ENCODE assay signal across 8 cellular contexts in genomic region chr15:73964736-73965093, GRCh38. TPM values are rescaled to one million over a fixed set of nuclear protein-coding genes. Genes with fewer than 3 reads are reported as not detected.
DNase-seq lines count a peak whose midpoint lies in the region; ATAC-seq and TF ChIP-seq lines count a peak whose summit lies in the region.

No MANE protein-coding gene starts in this region.

- no peaks in the 10 kb centered on the region for H3K36me3 ChIP-seq in A673 (ENCODE audit: insufficient read depth, low read length, poor library complexity, severe bottlenecking)
- no peaks in the 10 kb centered on the region for H3K36me3 ChIP-seq in Peyer's patch
- no peaks in the 10 kb centered on the region for H3K36me3 ChIP-seq in fibroblast of lung (ENCODE audit: control insufficient read depth, insufficient read depth, low read length)

- H3K4me3 ChIP-seq in A673 (ENCODE audit: low read depth, low read length, poor library complexity, severe bottlenecking) (no peak overlapping the region), Peyer's patch (peak overlapping the region; percentile 9 to 30 (median 14)), fibroblast of lung (replicated peaks in 1 of 4; ENCODE audit: control extremely low read depth in 1 of 4, insufficient read depth in 1 of 4, low read depth in 3 of 4, low read length in 4 of 4) (peak overlapping the region in 1 of 4 experiments; percentile 7)

- no peaks in the 10 kb centered on the region for H3K79me2 ChIP-seq in fibroblast of lung (ENCODE audit: control insufficient read depth, insufficient read depth, low read length)

- no peak for TF ChIP-seq POLR2A in Peyer's patch (IDR thresholded peaks at IDR 0.05)

- no peaks in the 10 kb centered on the region for H4K20me1 ChIP-seq in fibroblast of lung (ENCODE audit: control insufficient read depth, extremely low read depth, insufficient read depth, low read length)

- H3K27me3 ChIP-seq in A673 (replicated peaks; ENCODE audit: insufficient read depth, low read depth, low read length, poor library complexity) (no peaks in the 10 kb centered on the region), Peyer's patch (no peaks in the 10 kb centered on the region), fibroblast of lung (ENCODE audit: control insufficient read depth, insufficient read depth, low read length) (no peaks in the 10 kb centered on the region)

- no peaks in the 10 kb centered on the region for H3K27me3 Mint-ChIP-seq in activated T-cell treated with anti-CD3 and anti-CD28 coated beads, Interleukin-2, amount 50 U/mL, for 24 hours
- peaks cover 0 to 6% of the 10 kb centered on the region in 2 donors for H3K27me3 Mint-ChIP-seq in natural killer cell treated with Interleukin-12 subunit alpha and Interleukin-12 subunit beta and Interleukin-15 and Interleukin-18, amount 100 ng/mL, for 72 hours
- H3K27me3 Mint-ChIP-seq in stimulated activated naive CD8-positive, alpha-beta T cell treated with anti-CD3 and anti-CD28 coated beads, Interleukin-15, Interleukin-2, amounts not matched to agents 100 ng/mL and 50 ng/mL, for 24 hours: no peaks in the 10 kb centered on the region

- H3K9me3 ChIP-seq in A673 (ENCODE audit: low read depth, low read length, poor library complexity, severe bottlenecking): no peaks in the 10 kb centered on the region
- H3K9me3 ChIP-seq in Peyer's patch: no peaks in the 10 kb centered on the region
- no peaks in the 10 kb centered on the region for H3K9me3 ChIP-seq in fibroblast of lung (ENCODE audit: control insufficient read depth, insufficient read depth, low read depth, low read length)

- ATAC-seq in GM18519 (IDR thresholded peaks at IDR 0.05; ENCODE audit: low FRiP score, unreplicated experiment): peak; percentile 47
- ATAC-seq in natural killer cell treated with Interleukin-12 subunit alpha and Interleukin-12 subunit beta and Interleukin-15 and Interleukin-18, amount 100 ng/mL, for 72 hours: peak; percentile 88 to 91

- no peak overlapping the region for H3K27ac ChIP-seq in A673 (ENCODE audit: low read depth, low read length, poor library complexity, severe bottlenecking)
- peak overlapping the region in 3 of 4 donors; percentile 18 to 67 (median 23) for H3K27ac ChIP-seq in Peyer's patch
- peak overlapping the region; percentile 32 for H3K27ac ChIP-seq in fibroblast of lung (ENCODE audit: insufficient read depth, low read length)

- peak overlapping the region; percentile 86 for H3K27ac Mint-ChIP-seq in activated T-cell treated with anti-CD3 and anti-CD28 coated beads, Interleukin-2, amount 50 U/mL, for 24 hours
- peak overlapping the region in 1 of 2 donors; percentile 65 for H3K27ac Mint-ChIP-seq in natural killer cell treated with Interleukin-12 subunit alpha and Interleukin-12 subunit beta and Interleukin-15 and Interleukin-18, amount 100 ng/mL, for 72 hours
- H3K27ac Mint-ChIP-seq in stimulated activated naive CD8-positive, alpha-beta T cell treated with anti-CD3 and anti-CD28 coated beads, Interleukin-15, Interleukin-2, amounts not matched to agents 100 ng/mL and 50 ng/mL, for 24 hours: peak overlapping the region; percentile 79

- BruUV-seq in A673 (replicated peaks; lab: Mats Ljungman, UMichigan): no TSS peak

- POLR2A ChIA-PET in A673 (lab: Charles Lee; ENCODE audit: low non-redundant PET): interaction anchor here (0.7 kb wide), 1 partner anchor 30 kb away, joined by 8 read pairs; no protein-coding TSS in a partner anchor

- peaks cover 31% of the 10 kb centered on the region for H3K4me1 Mint-ChIP-seq in activated T-cell treated with anti-CD3 and anti-CD28 coated beads, Interleukin-2, amount 50 U/mL, for 24 hours (ENCODE audit: low read depth)
- peaks cover 20 to 25% of the 10 kb centered on the region in 2 donors for H3K4me1 Mint-ChIP-seq in natural killer cell treated with Interleukin-12 subunit alpha and Interleukin-12 subunit beta and Interleukin-15 and Interleukin-18, amount 100 ng/mL, for 72 hours (ENCODE audit: low read depth in 2 of 2)
- H3K4me1 Mint-ChIP-seq in stimulated activated naive CD8-positive, alpha-beta T cell treated with anti-CD3 and anti-CD28 coated beads, Interleukin-15, Interleukin-2, amounts not matched to agents 100 ng/mL and 50 ng/mL, for 24 hours (ENCODE audit: low read depth): peaks cover 30% of the 10 kb centered on the region

- H3K4me1 ChIP-seq in A673 (ENCODE audit: insufficient read depth, low read length, poor library complexity, severe bottlenecking): peaks cover 16% of the 10 kb centered on the region
- H3K4me1 ChIP-seq in Peyer's patch: peaks cover 0 to 20% (median 11%) of the 10 kb centered on the region in 4 donors
- peaks cover 8% of the 10 kb centered on the region for H3K4me1 ChIP-seq in fibroblast of lung (ENCODE audit: control insufficient read depth, extremely low read depth, insufficient read depth, low read length)

- TF ChIP-seq CTCF in A673 (conservative IDR thresholded peaks at IDR 0.05; ENCODE audit: low read depth, low read length) (peak; percentile 97), Peyer's patch (IDR thresholded peaks at IDR 0.05) (peak; percentile 83 to 97 (median 88)), fibroblast of lung (conservative IDR thresholded peaks at IDR 0.05 in 1 of 2, IDR thresholded peaks at IDR 0.05 in 1 of 2; ENCODE audit: low read depth in 1 of 2, low read length in 2 of 2) (peak; percentile 92 to 99)

- peak; percentile 87 for DNase-seq in A673 (ENCODE audit: low spot score)
- peak; percentile 93 for DNase-seq in HuH-7 (ENCODE audit: low spot score)
- DNase-seq in Peyer's patch: peak; percentile 87 to 95 (median 93)
- DNase-seq in activated T-cell treated with anti-CD3 and anti-CD28 coated beads, Interleukin-2, amount 50 U/mL, for 24 hours: peak; percentile 91
- DNase-seq in fibroblast of lung (ENCODE audit: low read depth in 2 of 2): peak; percentile 60 to 74
- peak; percentile 86 for DNase-seq in natural killer cell treated with Interleukin-12 subunit alpha and Interleukin-12 subunit beta and Interleukin-15 and Interleukin-18, amount 100 ng/mL, for 72 hours (ENCODE audit: low spot score)

- intact Hi-C loops in A673 (cut with micrococcal nuclease; ENCODE audit: unreplicated experiment): loop anchor here (1.0 kb wide), 1 partner anchor 67 kb away; no protein-coding TSS in a partner anchor

- peak overlapping the region; percentile 44 for H3K4me2 ChIP-seq in fibroblast of lung (ENCODE audit: extremely low read depth, insufficient read depth, low read length)

- H3K36me3 Mint-ChIP-seq in activated T-cell treated with anti-CD3 and anti-CD28 coated beads, Interleukin-2, amount 50 U/mL, for 24 hours (ENCODE audit: low read depth): no peaks in the 10 kb centered on the region
- no peaks in the 10 kb centered on the region for H3K36me3 Mint-ChIP-seq in natural killer cell treated with Interleukin-12 subunit alpha and Interleukin-12 subunit beta and Interleukin-15 and Interleukin-18, amount 100 ng/mL, for 72 hours
- H3K36me3 Mint-ChIP-seq in stimulated activated naive CD8-positive, alpha-beta T cell treated with anti-CD3 and anti-CD28 coated beads, Interleukin-15, Interleukin-2, amounts not matched to agents 100 ng/mL and 50 ng/mL, for 24 hours (ENCODE audit: low read depth): no peaks in the 10 kb centered on the region

- peak overlapping the region; percentile 7 for H3K9ac ChIP-seq in fibroblast of lung (ENCODE audit: insufficient read depth, low read length)

- H3K4me3 Mint-ChIP-seq in activated T-cell treated with anti-CD3 and anti-CD28 coated beads, Interleukin-2, amount 50 U/mL, for 24 hours: peak overlapping the region; percentile 73
- H3K4me3 Mint-ChIP-seq in natural killer cell treated with Interleukin-12 subunit alpha and Interleukin-12 subunit beta and Interleukin-15 and Interleukin-18, amount 100 ng/mL, for 72 hours: peak overlapping the region; percentile 70
- H3K4me3 Mint-ChIP-seq in stimulated activated naive CD8-positive, alpha-beta T cell treated with anti-CD3 and anti-CD28 coated beads, Interleukin-15, Interleukin-2, amounts not matched to agents 100 ng/mL and 50 ng/mL, for 24 hours: peak overlapping the region; percentile 76

- no peaks in the 10 kb centered on the region for H3K9me3 Mint-ChIP-seq in activated T-cell treated with anti-CD3 and anti-CD28 coated beads, Interleukin-2, amount 50 U/mL, for 24 hours
- no peaks in the 10 kb centered on the region for H3K9me3 Mint-ChIP-seq in natural killer cell treated with Interleukin-12 subunit alpha and Interleukin-12 subunit beta and Interleukin-15 and Interleukin-18, amount 100 ng/mL, for 72 hours
- H3K9me3 Mint-ChIP-seq in stimulated activated naive CD8-positive, alpha-beta T cell treated with anti-CD3 and anti-CD28 coated beads, Interleukin-15, Interleukin-2, amounts not matched to agents 100 ng/mL and 50 ng/mL, for 24 hours: no peaks in the 10 kb centered on the region

- CTCF ChIA-PET in A673 (lab: Charles Lee): interaction anchor here (0.5 to 3.3 kb wide), 7 partner anchors 8 to 88 kb away, joined by 3 to 22 read pairs (median 4); partner anchors contain the start of gene PML

- peak overlapping the region; percentile 93 for H2AFZ ChIP-seq in fibroblast of lung (ENCODE audit: low read length)

RNA-seq across cellular contexts. Expression of gene STOML1, which starts 27.4 kb away (rescaled TPM):
- total RNA-seq in A673 (2021): 7.3 and 10.3 TPM in 2 replicates
- total RNA-seq in Peyer's patch: 10 to 100 TPM in 3 of 4 donors, not detected in 1; 10.9 to 24.5 (median 13.5) TPM
- 9.2 and 24.8 TPM in 2 replicates for total RNA-seq in fibroblast of lung
- polyA plus RNA-seq in fibroblast of lung: 8.7 and 9.8 TPM in 2 replicates
- 17.9 and 21.1 TPM in 2 replicates for polyA plus RNA-seq in fibroblast of lung (2012)
- 23.9 and 42.9 TPM in 2 replicates for polyA minus RNA-seq in fibroblast of lung (ENCODE audit: low replicate concordance)
- total RNA-seq in natural killer cell treated with Interleukin-12 subunit alpha and Interleukin-12 subunit beta and Interleukin-15 and Interleukin-18, amount 100 ng/mL, for 72 hours: 10 to 100 TPM; 14.3 to 17.9 TPM

RNA-seq across cellular contexts. Expression of gene PML, which starts 29.8 kb away (rescaled TPM):
- 39.7 and 40.0 TPM in 2 replicates for total RNA-seq in A673 (2021)
- 100 to 1,000 TPM in 1 of 4 donors, 10 to 100 TPM in 3; 52.4 to 116 (median 82.9) TPM for total RNA-seq in Peyer's patch
- 16.4 and 34.0 TPM in 2 replicates for total RNA-seq in fibroblast of lung
- 11.1 and 15.5 TPM in 2 replicates for polyA plus RNA-seq in fibroblast of lung
- 54.7 and 63.1 TPM in 2 replicates for polyA plus RNA-seq in fibroblast of lung (2012)
- polyA minus RNA-seq in fibroblast of lung (ENCODE audit: low replicate concordance): 101 and 102 TPM in 2 replicates
- 10 to 100 TPM; 62.6 to 72.3 TPM for total RNA-seq in natural killer cell treated with Interleukin-12 subunit alpha and Interleukin-12 subunit beta and Interleukin-15 and Interleukin-18, amount 100 ng/mL, for 72 hours

RNA-seq across cellular contexts. Expression of gene LOXL1, which starts 38.5 kb away (rescaled TPM):
- total RNA-seq in A673 (2021) (117 and 128 TPM in 2 replicates), Peyer's patch (1 to 10 TPM; 1.8 to 8.3 (median 5.4) TPM), fibroblast of lung (65.6 and 91.4 TPM in 2 replicates)
- 163 and 188 TPM in 2 replicates for polyA plus RNA-seq in fibroblast of lung
- polyA plus RNA-seq in fibroblast of lung (2012): 252 and 290 TPM in 2 replicates
- 596 and 875 TPM in 2 replicates for polyA minus RNA-seq in fibroblast of lung (ENCODE audit: low replicate concordance)
- total RNA-seq in natural killer cell treated with Interleukin-12 subunit alpha and Interleukin-12 subunit beta and Interleukin-15 and Interleukin-18, amount 100 ng/mL, for 72 hours: 1 to 10 TPM in 1 of 2 donors, under 1 TPM in 1; 0.36 to 4.3 TPM
